ENCODE assay signal across 2 cellular contexts in genomic region chr5:31717586-31717985, GRCh38.
TF ChIP-seq lines count a peak whose summit lies in the region.

No MANE protein-coding gene starts in this region.

TF ChIP-seq in SK-N-SH, 30 proteins besides CTCF, POLR2A, EP300 and RAD21 (continued from another document):
- TF ChIP-seq PBX3 (IDR thresholded peaks at IDR 0.05), result no peak
- no peak for TF ChIP-seq REST (IDR thresholded peaks at IDR 0.05; ENCODE audit: low read depth, low read length)
- TF ChIP-seq USF1 (IDR thresholded peaks at IDR 0.05; ENCODE audit: borderline replicate concordance, low read depth), result no peak
- TF ChIP-seq FOXM1 (IDR thresholded peaks at IDR 0.05; ENCODE audit: low read depth), result no peak
- no peak for TF ChIP-seq SMC3 (IDR thresholded peaks at IDR 0.05; ENCODE audit: low read depth, low read length)
- TF ChIP-seq CHD2 (IDR thresholded peaks at IDR 0.05; ENCODE audit: low read length, partially characterized antibody), result no peak
- no peak for TF ChIP-seq SIN3A (IDR thresholded peaks at IDR 0.05; ENCODE audit: borderline replicate concordance, low read depth, low read length)

TF ChIP-seq in SK-N-SH treated with all-trans-retinoic acid at 6 μM for 48 hours, 23 proteins besides CTCF, POLR2A, EP300 and RAD21 (continued from another document):
- TF ChIP-seq TSHZ2 (CRISPR knock-in tag; IDR thresholded peaks at IDR 0.05) (no peak), BACH2 (CRISPR knock-in tag; IDR thresholded peaks at IDR 0.05; ENCODE audit: borderline replicate concordance) (no peak), OSR1 (CRISPR knock-in tag; IDR thresholded peaks at IDR 0.05) (no peak), CSRNP3 (CRISPR knock-in tag; IDR thresholded peaks at IDR 0.05) (no peak), ZFP3 (CRISPR knock-in tag; IDR thresholded peaks at IDR 0.05) (no peak), CSDC2 (CRISPR knock-in tag; IDR thresholded peaks at IDR 0.05) (no peak), ZNF8 (CRISPR knock-in tag; IDR thresholded peaks at IDR 0.05) (no peak), PPARA (CRISPR knock-in tag; IDR thresholded peaks at IDR 0.05; ENCODE audit: borderline replicate concordance) (no peak), CREB5 (CRISPR knock-in tag; IDR thresholded peaks at IDR 0.05; ENCODE audit: low read depth) (no peak), RARB (CRISPR knock-in tag; IDR thresholded peaks at IDR 0.05) (no peak), ARNTL (CRISPR knock-in tag; IDR thresholded peaks at IDR 0.05; ENCODE audit: borderline replicate concordance, low read depth) (no peak)
